ENCODE assay signal across 14 cellular contexts in genomic region chr9:121675969-121676822, GRCh38. TPM values are rescaled to one million over a fixed set of nuclear protein-coding genes. Genes with fewer than 3 reads are reported as not detected.
DNase-seq lines count a peak whose midpoint lies in the region; ATAC-seq, FAIRE-seq and TF ChIP-seq lines count a peak whose summit lies in the region.
"Had no signal": no experiment of that assay in that cellular context is flagged by ENCODE, and none has a peak within 500 bp of the region (broad histone marks: within the 10 kb centered on the region; RNA-seq: fewer than 3 reads in every experiment).

No MANE protein-coding gene starts in this region.

- TF ChIP-seq EP300 in SK-N-SH (IDR thresholded peaks at IDR 0.05; ENCODE audit: borderline replicate concordance in 1 of 2, low read depth in 1 of 2, low read length in 1 of 2) = no peak

- H3K23ac ChIP-seq in mesendoderm (ENCODE audit: low read length) = no peak overlapping the region

- intact Hi-C loops in endothelial cell of umbilical vein (cut with micrococcal nuclease) = no loop called here

- H3K9me3 ChIP-seq in SK-N-SH = no peaks in the 10 kb centered on the region
- no peaks in the 10 kb centered on the region for H3K9me3 ChIP-seq in endothelial cell of umbilical vein (replicated peaks; ENCODE audit: control insufficient read depth, insufficient read depth, low read length)
- H3K9me3 ChIP-seq: suprapubic skin had no signal

- H3K4me1 ChIP-seq in SK-N-SH (ENCODE audit: control insufficient read depth in 1 of 2, insufficient read depth in 2 of 2, low read depth in 1 of 2, low read length in 1 of 2) = peaks cover 19 to 25% of the 10 kb centered on the region in 2 experiments; a peak in 3 of 4 replicates
- H3K4me1 ChIP-seq in endothelial cell of umbilical vein (ENCODE audit: control insufficient read depth, extremely low read depth, insufficient read depth, low read length) = no peaks in the 10 kb centered on the region
- peaks cover 16% of the 10 kb centered on the region for H3K4me1 ChIP-seq in mesendoderm (ENCODE audit: control insufficient read depth, low read depth, low read length)

- no peak for ATAC-seq in GM19397 (IDR thresholded peaks at IDR 0.05; ENCODE audit: unreplicated experiment)

- no peak overlapping the region for H2BK5ac ChIP-seq in mesendoderm (ENCODE audit: low read length)

- no peak overlapping the region for H3K4ac ChIP-seq in mesendoderm (ENCODE audit: low read depth, low read length)

- H3K36me3 ChIP-seq in SK-N-SH (replicated peaks in 1 of 2; ENCODE audit: control insufficient read depth in 1 of 2, insufficient read depth in 2 of 2, low read length in 1 of 2) (peaks cover 0 to 1% of the 10 kb centered on the region in 2 experiments), endothelial cell of umbilical vein (ENCODE audit: control insufficient read depth in 2 of 2, extremely low read depth in 1 of 2, insufficient read depth in 2 of 2, low read length in 2 of 2) (peaks cover 0 to 9% of the 10 kb centered on the region in 2 experiments), mesendoderm (ENCODE audit: control insufficient read depth, insufficient read depth, low read length) (peaks cover 2% of the 10 kb centered on the region)

- H2BK120ac ChIP-seq in mesendoderm (ENCODE audit: low read depth, low read length) = no peak overlapping the region

- POLR2A ChIA-PET in SK-N-SH (lab: Yijun Ruan, JAX) (no interaction called here), endothelial cell of umbilical vein (lab: Charles Lee) (no interaction called here)

- TF ChIP-seq RAD21 in SK-N-SH (IDR thresholded peaks at IDR 0.05; ENCODE audit: low read length) = no peak

- H3K4me2 ChIP-seq in SK-N-SH = no peak overlapping the region
- H3K4me2 ChIP-seq in endothelial cell of umbilical vein (ENCODE audit: insufficient read depth, low read length) = no peak overlapping the region
- no peak overlapping the region for H3K4me2 ChIP-seq in mesendoderm (ENCODE audit: low read length)

- H3K79me1 ChIP-seq in mesendoderm (ENCODE audit: low read length) = peaks cover 21% of the 10 kb centered on the region

- no peaks in the 10 kb centered on the region for H3F3A ChIP-seq in SK-N-SH (replicated peaks; ENCODE audit: insufficient read depth)

- H2BK15ac ChIP-seq in mesendoderm (replicated peaks; ENCODE audit: low read depth) = no peak overlapping the region

- no TSS peak for BruUV-seq in endothelial cell of umbilical vein (replicated peaks; lab: Mats Ljungman, UMichigan)

- no peak for FAIRE-seq in endothelial cell of umbilical vein (lab: Jason Lieb, UNC)
- FAIRE-seq: TTC549 had no signal

- H3K79me2 ChIP-seq in SK-N-SH (ENCODE audit: insufficient read depth) (no peaks in the 10 kb centered on the region), endothelial cell of umbilical vein (ENCODE audit: control insufficient read depth, insufficient read depth, low read length) (no peaks in the 10 kb centered on the region), mesendoderm (ENCODE audit: control insufficient read depth, insufficient read depth, low read length) (peaks cover 9% of the 10 kb centered on the region)

- H3K9me2 ChIP-seq in SK-N-SH = no peaks in the 10 kb centered on the region

- no peak overlapping the region for H2AK5ac ChIP-seq in mesendoderm (ENCODE audit: low read length)

- H3K9me1 ChIP-seq in endothelial cell of umbilical vein (replicated peaks; ENCODE audit: control insufficient read depth, extremely low read depth, insufficient read depth, low read length) = no peaks in the 10 kb centered on the region

- H3K56ac ChIP-seq in mesendoderm (ENCODE audit: low read length) = peak overlapping the region; percentile 51

- TF ChIP-seq CTCF in SK-N-SH (IDR thresholded peaks at IDR 0.05) (no peak), endothelial cell of umbilical vein (IDR thresholded peaks at IDR 0.05; ENCODE audit: extremely low read depth in 1 of 2, insufficient read depth in 1 of 2, low read depth in 1 of 2, low read length in 2 of 2) (no peak)

- CTCF ChIA-PET in SK-N-SH (lab: Yijun Ruan, JAX) (interaction anchor here (1.1 to 13.8 kb wide), 8 partner anchors 11 to 130 kb away, joined by 3 to 194 read pairs (median 4); no protein-coding TSS in a partner anchor), endothelial cell of umbilical vein (lab: Charles Lee) (interaction anchor here (1.1 to 3.7 kb wide), 2 partner anchors 7 to 126 kb away, joined by 5 to 19 read pairs; no protein-coding TSS in a partner anchor)

- H3K9ac ChIP-seq in SK-N-SH (no peak overlapping the region), endothelial cell of umbilical vein (replicated peaks; ENCODE audit: extremely low read depth, insufficient read depth, low read length) (no peak overlapping the region), mesendoderm (ENCODE audit: low read length) (no peak overlapping the region)

- 93% methylated on average over 14 of the region's 16 CpGs for WGBS in SK-N-SH (ENCODE audit: low lambda C conversion rate)
- WGBS in mesendoderm (ENCODE audit: extremely low coverage, insufficient coverage, low lambda C conversion rate) = no CpG with 5 or more reads among the region's 16 CpGs

- H4K8ac ChIP-seq in mesendoderm (ENCODE audit: low read depth, low read length) = no peak overlapping the region

- H3K18ac ChIP-seq in mesendoderm (ENCODE audit: low read length) = no peak overlapping the region

- H4K5ac ChIP-seq in mesendoderm (ENCODE audit: low read length) = no peak overlapping the region

- H3K27me3 ChIP-seq in SK-N-SH (ENCODE audit: insufficient read depth) = no peaks in the 10 kb centered on the region
- no peaks in the 10 kb centered on the region for H3K27me3 ChIP-seq in endothelial cell of umbilical vein (ENCODE audit: control insufficient read depth in 2 of 2, insufficient read depth in 2 of 2, low read length in 2 of 2)
- H3K27me3 ChIP-seq in mesendoderm (ENCODE audit: insufficient read depth, low read length, poor library complexity) = no peaks in the 10 kb centered on the region
- H3K27me3 ChIP-seq: suprapubic skin had no signal

- peak overlapping the region; percentile 11 to 24; a peak in 2 of 4 replicates for H3K27ac ChIP-seq in SK-N-SH (ENCODE audit: low read depth in 2 of 2, low read length in 1 of 2)
- no peak overlapping the region for H3K27ac ChIP-seq in endothelial cell of umbilical vein (ENCODE audit: insufficient read depth, low read depth, low read length)
- H3K27ac ChIP-seq in mesendoderm (ENCODE audit: low read depth, low read length) = no peak overlapping the region
- peak overlapping the region; percentile 24 for H3K27ac ChIP-seq in temporal lobe (ENCODE audit: low read depth, low read length)
- H3K27ac ChIP-seq: suprapubic skin had no signal

- H4K20me1 ChIP-seq in SK-N-SH (ENCODE audit: insufficient read depth) = peaks cover 6% of the 10 kb centered on the region; the same call in 1 of the 2 replicates
- no peaks in the 10 kb centered on the region for H4K20me1 ChIP-seq in endothelial cell of umbilical vein (replicated peaks; ENCODE audit: control insufficient read depth, extremely low read depth, insufficient read depth, low read length)

- DNase-seq in SK-N-SH (peak; percentile 72), endothelial cell of umbilical vein (ENCODE audit: low read depth, low spot score) (peak; percentile 23), mesendoderm (no peak), SKM-1 treated with dmso at 0.1 percent for 144 hours (lab: John Stamatoyannopoulos, UW; ENCODE audit: unreplicated experiment) (no peak), NCI-H2107 treated with DMSO at 0.1 percent for 48 hours (lab: John Stamatoyannopoulos, UW; ENCODE audit: unreplicated experiment) (no peak)
- DNase-seq: activated CD4-positive, alpha-beta T cell treated with anti-CD3 and anti-CD28 coated beads, Interleukin-2, amount 50 U/mL, for 4 hours; activated T-cell treated with anti-CD3 and anti-CD28 coated beads, Interleukin-2, amount 50 U/mL, for 48 hours; CD4-positive, CD25-positive, alpha-beta regulatory T cell; cortex of kidney; NCI-H2171 had no signal

- TF ChIP-seq POLR2A in endothelial cell of umbilical vein (IDR thresholded peaks at IDR 0.05; ENCODE audit: low read depth, low read length) = no peak

- no peak overlapping the region for H3K4me3 ChIP-seq in SK-N-SH (ENCODE audit: low read depth in 2 of 2, low read length in 1 of 2)
- no peak overlapping the region for H3K4me3 ChIP-seq in endothelial cell of umbilical vein (replicated peaks in 1 of 3; ENCODE audit: insufficient read depth in 1 of 3, low read depth in 1 of 3, low read length in 3 of 3)
- no peak overlapping the region for H3K4me3 ChIP-seq in mesendoderm (ENCODE audit: low read length)
- H3K4me3 ChIP-seq: suprapubic skin had no signal

- dilution Hi-C loops in endothelial cell of umbilical vein (cut with MboI; ENCODE audit: extremely low pct_ligation_motif_present, low sequenced_read_pairs) = no loop called here

- H2AFZ ChIP-seq in SK-N-SH (ENCODE audit: low read depth) (no peak overlapping the region), endothelial cell of umbilical vein (ENCODE audit: low read depth, low read length) (no peak overlapping the region)

TF ChIP-seq in endothelial cell of umbilical vein, 7 proteins besides CTCF, POLR2A, EP300 and RAD21:
- no peak for TF ChIP-seq MYC (IDR thresholded peaks at IDR 0.05; ENCODE audit: low read depth, low read length)
- TF ChIP-seq JUN (IDR thresholded peaks at IDR 0.05; ENCODE audit: borderline replicate concordance, insufficient read depth, insufficient read length, low read depth) = no peak
- TF ChIP-seq GATA2 (IDR thresholded peaks at IDR 0.05; ENCODE audit: insufficient read depth, insufficient read length, low read depth, low read length) = no peak
- no peak for TF ChIP-seq EZH2 (IDR thresholded peaks at IDR 0.05; ENCODE audit: borderline replicate concordance, low read depth, low read length, severe bottlenecking)
- TF ChIP-seq MAX (IDR thresholded peaks at IDR 0.05; ENCODE audit: insufficient read depth, insufficient read length) = no peak
- TF ChIP-seq FOS (IDR thresholded peaks at IDR 0.05; ENCODE audit: borderline replicate concordance, insufficient read depth, low read length) = no peak

RNA-seq across cellular contexts. Expression of gene DAB2IP, which starts 24.8 kb away (rescaled TPM):
- polyA plus RNA-seq in SK-N-SH (2012; rRNA removed) = 21.4 and 25.4 TPM in 2 replicates
- polyA plus RNA-seq in SK-N-SH (2012; cell fraction: cytosol; rRNA removed) = 9.4 and 15.4 TPM in 2 replicates
- polyA plus RNA-seq in SK-N-SH (2012; cell fraction: nucleus; rRNA removed) = 30.4 and 34.4 TPM in 2 replicates
- 48.4 and 53.6 TPM in 2 replicates for total RNA-seq in endothelial cell of umbilical vein
- 29.2 and 29.9 TPM in 2 replicates for polyA plus RNA-seq in endothelial cell of umbilical vein
- polyA plus RNA-seq in endothelial cell of umbilical vein (2011; cell fraction: cytosol; rRNA removed) = 30.3 and 32.7 TPM in 2 replicates
- 51.8 and 52.0 TPM in 2 replicates for polyA plus RNA-seq in endothelial cell of umbilical vein (2011; cell fraction: nucleus; rRNA removed)
- 26.9 and 27.1 TPM in 2 replicates for polyA plus RNA-seq in endothelial cell of umbilical vein (2012)
- polyA minus RNA-seq in endothelial cell of umbilical vein = 67.5 and 90.9 TPM in 2 replicates
- polyA minus RNA-seq in endothelial cell of umbilical vein (2011; cell fraction: cytosol; rRNA and poly(A)+ RNA removed) = 12.8 TPM
- 33.9 and 35.2 TPM in 2 replicates for polyA minus RNA-seq in endothelial cell of umbilical vein (2011; cell fraction: nucleus; rRNA and poly(A)+ RNA removed)
- polyA plus RNA-seq in mesendoderm (2013, experiment 1 of 2) = 21.8 TPM
- polyA plus RNA-seq in mesendoderm (2013, experiment 2 of 2) = 21.4 TPM
- total RNA-seq in temporal lobe = 16.5 TPM
- total RNA-seq: CD4-positive, CD25-positive, alpha-beta regulatory T cell had no signal
- polyA plus RNA-seq: CD4-positive, CD25-positive, alpha-beta regulatory T cell had no signal

Comparison
In these comparisons a context has a peak if more than half of its experiments do, and no peak if none do; other contexts are left out.
1. DNase-seq: peak in SK-N-SH (single experiment) and endothelial cell of umbilical vein (single experiment); none in mesendoderm (single experiment), SKM-1 treated with dmso at 0.1 percent for 144 hours (single experiment) and NCI-H2107 treated with DMSO at 0.1 percent for 48 hours (single experiment).
2. H3K27ac ChIP-seq: peak in SK-N-SH (2 of 2) and temporal lobe (single experiment); none in endothelial cell of umbilical vein (single experiment) and mesendoderm (single experiment).